ENCODE assay signal across 25 cellular contexts in the genomic region with DNA sequence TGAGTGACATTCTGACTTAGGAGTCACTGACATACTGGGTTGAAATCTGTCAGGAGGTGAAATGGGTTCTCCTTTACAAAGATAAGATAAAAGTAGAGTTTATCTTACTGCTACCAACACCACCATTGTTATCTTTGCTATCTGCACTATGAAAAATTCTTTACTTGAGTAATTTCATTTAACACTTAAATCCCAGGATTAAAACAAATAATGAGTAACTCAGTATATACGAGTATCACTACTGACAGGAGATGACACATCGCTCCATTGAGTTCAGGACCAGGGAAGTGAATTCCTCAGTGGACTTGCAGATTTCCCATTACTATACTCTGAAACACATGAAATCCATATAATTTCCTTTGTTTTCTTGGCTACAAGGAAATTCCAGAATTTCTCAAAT.
A peak's percentile ranks its signal among the peaks of the same experiment; 100 is the strongest.
DNase-seq lines count a peak whose midpoint lies in the region; ATAC-seq and TF ChIP-seq lines count a peak whose summit lies in the region.
"Had no signal": no experiment of that assay in that cellular context is flagged by ENCODE, and none has a peak within 500 bp of the region (broad histone marks: within the 10 kb centered on the region; RNA-seq: fewer than 3 reads in every experiment).

No MANE protein-coding gene starts in this region.

- intact Hi-C loops in PC-3 (cut with micrococcal nuclease) = no loop called here
- intact Hi-C loops in heart left ventricle (cut with DNase I) = no loop called here

- no peak overlapping the region for H2AFZ ChIP-seq in PC-3 (ENCODE audit: low read length)
- H2AFZ ChIP-seq: hepatocyte had no signal

- BruUV-seq in PC-3 (replicated peaks; lab: Mats Ljungman, UMichigan) = no TSS peak

- H3K4me2 ChIP-seq in PC-3 (ENCODE audit: low read length) = peak overlapping the region; percentile 60
- H3K4me2 ChIP-seq: hepatocyte had no signal

- H3K36me3 ChIP-seq in PC-3 (ENCODE audit: low read depth, low read length) (no peaks in the 10 kb centered on the region), endodermal cell (ENCODE audit: control insufficient read depth, insufficient read depth, low read length) (no peaks in the 10 kb centered on the region), heart left ventricle (no peaks in the 10 kb centered on the region)
- H3K36me3 ChIP-seq: Peyer's patch, right atrium auricular region had no signal

- 69 to 88% methylated on average over 2 of the region's 2 CpGs for WGBS in endodermal cell (ENCODE audit: insufficient coverage in 1 of 2, insufficient read length in 1 of 2), 2 experiments
- WGBS in heart left ventricle, 4 donors = 77 to 85% (median 79%) methylated on average over 2 of the region's 2 CpGs

- POLR2A ChIA-PET in PC-3 (lab: Charles Lee; ENCODE audit: unreplicated experiment) = no interaction called here

- CTCF ChIA-PET in PC-3 (lab: Charles Lee) = no interaction called here

- H3K36me3 Mint-ChIP-seq in endodermal cell (ENCODE audit: low read depth) = no peaks in the 10 kb centered on the region
- H3K36me3 Mint-ChIP-seq: activated naive CD4-positive, alpha-beta T cell treated with anti-CD3 and anti-CD28 coated beads, Interleukin-2, amount 10 ng/mL, durations not matched to agents 7 days and 5 days; CD14-positive monocyte had no signal

- H3K27me3 Mint-ChIP-seq in endodermal cell (ENCODE audit: insufficient read depth) = peaks cover 49% of the 10 kb centered on the region

- H3F3A ChIP-seq in PC-3 (ENCODE audit: low read length, unreplicated experiment) = no peaks in the 10 kb centered on the region

- TF ChIP-seq CTCF in PC-3 (conservative IDR thresholded peaks at IDR 0.05; ENCODE audit: low read depth, low read length) (no peak), endodermal cell (conservative IDR thresholded peaks at IDR 0.05) (no peak), heart left ventricle (IDR thresholded peaks at IDR 0.05) (no peak)

- H3K4me3 ChIP-seq in PC-3 (ENCODE audit: low read length) = peak overlapping the region; percentile 20; the same call in 1 of the 2 replicates
- H3K4me3 ChIP-seq in endodermal cell (ENCODE audit: low read length) = peak overlapping the region; percentile 23
- no peak overlapping the region for H3K4me3 ChIP-seq in heart left ventricle
- H3K4me3 ChIP-seq: hepatocyte, Peyer's patch, right atrium auricular region, SK-N-MC had no signal

- no peak overlapping the region for H3K4me3 Mint-ChIP-seq in endodermal cell
- H3K4me3 Mint-ChIP-seq: activated naive CD4-positive, alpha-beta T cell treated with anti-CD3 and anti-CD28 coated beads, Interleukin-2, amount 10 ng/mL, durations not matched to agents 7 days and 5 days; activated T-cell treated with anti-CD3 and anti-CD28 coated beads, Interleukin-2, amount 50 U/mL, for 72 hours; nephron had no signal

- H3K9me3 ChIP-seq in PC-3 (ENCODE audit: low read length) (no peaks in the 10 kb centered on the region), endodermal cell (ENCODE audit: control insufficient read depth, low read length) (peaks cover 12% of the 10 kb centered on the region), heart left ventricle (peaks cover 0 to 15% (median 0%) of the 10 kb centered on the region in 12 donors)
- H3K9me3 ChIP-seq: Peyer's patch had no signal

- peaks cover 8% of the 10 kb centered on the region for H3K4me1 Mint-ChIP-seq in endodermal cell
- H3K4me1 Mint-ChIP-seq: activated naive CD4-positive, alpha-beta T cell treated with anti-CD3 and anti-CD28 coated beads, Interleukin-2, amount 10 ng/mL, durations not matched to agents 7 days and 5 days; CD14-positive monocyte had no signal

- H3K27ac Mint-ChIP-seq in endodermal cell = no peak overlapping the region
- H3K27ac Mint-ChIP-seq: activated naive CD4-positive, alpha-beta T cell treated with anti-CD3 and anti-CD28 coated beads, Interleukin-2, amount 10 ng/mL, durations not matched to agents 7 days and 5 days; activated T-cell treated with anti-CD3 and anti-CD28 coated beads, Interleukin-2, amount 50 U/mL, for 72 hours; CD14-positive monocyte had no signal

- no peak for TF ChIP-seq POLR2A in heart left ventricle (IDR thresholded peaks at IDR 0.05)

- no peaks in the 10 kb centered on the region for H3K9me2 ChIP-seq in PC-3 (replicated peaks; ENCODE audit: low read length)

- no peaks in the 10 kb centered on the region for H3K27me3 ChIP-seq in PC-3 (ENCODE audit: low read length)
- H3K27me3 ChIP-seq in endodermal cell (ENCODE audit: control insufficient read depth, insufficient read depth, low read length, poor library complexity, severe bottlenecking) = no peaks in the 10 kb centered on the region
- H3K27me3 ChIP-seq in heart left ventricle = peaks cover 0 to 11% (median 0%) of the 10 kb centered on the region in 9 donors
- H3K27me3 ChIP-seq: hepatocyte, Peyer's patch, right atrium auricular region had no signal

- no peaks in the 10 kb centered on the region for H3K9me3 Mint-ChIP-seq in endodermal cell
- H3K9me3 Mint-ChIP-seq: activated naive CD4-positive, alpha-beta T cell treated with anti-CD3 and anti-CD28 coated beads, Interleukin-2, amount 10 ng/mL, durations not matched to agents 7 days and 5 days had no signal

- H3K9ac ChIP-seq in PC-3 (ENCODE audit: low read length) = peak overlapping the region; percentile 94
- no peak overlapping the region for H3K9ac ChIP-seq in endodermal cell (ENCODE audit: extremely low read depth, low read length, poor library complexity, severe bottlenecking)

- 0 out of 2 replicates have a peak, but pooled peaks cover 2% of the 10 kb centered on the region for H3K79me2 ChIP-seq in PC-3 (ENCODE audit: low read length)
- H3K79me2 ChIP-seq: hepatocyte had no signal

- H3K27ac ChIP-seq in PC-3 (ENCODE audit: low read length) (peak overlapping the region; percentile 100), endodermal cell (ENCODE audit: low read depth, low read length) (no peak overlapping the region), heart left ventricle (no peak overlapping the region)
- H3K27ac ChIP-seq: hepatocyte, Peyer's patch, right atrium auricular region, SK-N-MC had no signal

- no peaks in the 10 kb centered on the region for H4K20me1 ChIP-seq in PC-3 (ENCODE audit: low read length)

- ATAC-seq in PC-3 = peak; percentile 87
- no peak for ATAC-seq in GM19397 (IDR thresholded peaks at IDR 0.05; ENCODE audit: unreplicated experiment)
- no peak for ATAC-seq in GM19035 (IDR thresholded peaks at IDR 0.05; ENCODE audit: unreplicated experiment)
- no peak for ATAC-seq in heart left ventricle
- ATAC-seq: activated T-cell treated with anti-CD3 and anti-CD28 coated beads, Interleukin-2, amount 50 U/mL, for 72 hours; left ventricle myocardium superior; stimulated activated naive CD8-positive, alpha-beta T cell treated with anti-CD3 and anti-CD28 coated beads, Interleukin-15, Interleukin-2, amounts not matched to agents 100 U/mL and 50 U/mL, for 24 hours had no signal

- DNase-seq in EH (ENCODE audit: low read depth) (peak; percentile 68), PC-3 (peak; percentile 82), endodermal cell (no peak), kidney tubule cell (ENCODE audit: low spot score) (peak; percentile 80), cortex of kidney (lab: John Stamatoyannopoulos, UW) (no peak), heart left ventricle (no peak)
- DNase-seq: activated CD4-positive, alpha-beta T cell treated with anti-CD3 and anti-CD28 coated beads for 48 hours; activated naive CD4-positive, alpha-beta T cell treated with anti-CD3 and anti-CD28 coated beads, Interleukin-2, amount 10 ng/mL, durations not matched to agents 7 days and 5 days; activated T-cell treated with anti-CD3 and anti-CD28 coated beads, Interleukin-2, amount 50 U/mL, for 72 hours; caudate nucleus; left ventricle myocardium superior; MM.1S; NCI-H1417 treated with DMSO at 0.1 percent for 48 hours; NCI-H510A; NK-92 treated with Interleukin-12 subunit alpha and Interleukin-12 subunit beta, amount 100 ng/mL, for 24 hours; Peyer's patch; stimulated activated naive CD8-positive, alpha-beta T cell treated with anti-CD3 and anti-CD28 coated beads, Interleukin-15, Interleukin-2, amounts not matched to agents 100 U/mL and 50 U/mL, for 24 hours; T-helper 2 cell had no signal

- H3K4me1 ChIP-seq in PC-3 (ENCODE audit: insufficient read depth, low read length) (peaks cover 59% of the 10 kb centered on the region), endodermal cell (ENCODE audit: control insufficient read depth, insufficient read depth, low read length) (peaks cover 18% of the 10 kb centered on the region), heart left ventricle (no peaks in the 10 kb centered on the region)
- H3K4me1 ChIP-seq: Peyer's patch, right atrium auricular region had no signal

Comparison
In these comparisons a context has a peak if more than half of its experiments do, and no peak if none do; other contexts are left out.
1. DNase-seq: peak in EH (single experiment), PC-3 (single experiment) and kidney tubule cell (single experiment); none in endodermal cell (single experiment), cortex of kidney (single experiment) and heart left ventricle (0 of 5).
2. H3K4me3 ChIP-seq: peak in PC-3 (single experiment) and endodermal cell (single experiment); none in heart left ventricle (0 of 12).